11 cellular contexts compared by ENCODE assay signal in the genomic region with DNA sequence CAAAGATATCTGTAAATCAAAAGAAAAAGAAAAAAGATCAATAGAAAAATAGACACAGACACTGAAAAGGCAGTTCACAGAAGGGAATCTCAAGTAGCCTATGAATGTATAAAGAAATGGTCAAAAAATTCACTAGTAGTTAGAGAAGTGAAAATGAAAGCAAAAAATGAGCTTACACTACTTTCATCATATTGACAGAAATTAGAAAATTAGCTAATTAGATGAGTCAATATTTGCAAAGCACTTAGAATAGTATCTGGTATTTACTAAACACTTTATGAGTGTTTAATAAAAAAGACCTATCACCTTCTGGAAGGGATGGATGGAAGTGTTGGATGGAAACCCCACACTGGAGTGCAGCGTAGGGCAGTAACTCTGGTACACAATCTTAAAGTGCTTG. TPM values are rescaled to one million over a fixed set of nuclear protein-coding genes. Genes with fewer than 3 reads are reported as not detected.
DNase-seq lines count a peak whose midpoint lies in the region; ATAC-seq and TF ChIP-seq lines count a peak whose summit lies in the region.
"Had no signal": no experiment of that assay in that cellular context is flagged by ENCODE, and none has a peak within 500 bp of the region (broad histone marks: within the 10 kb centered on the region; RNA-seq: fewer than 3 reads in every experiment).

No MANE protein-coding gene starts in this region.

- POLR2A ChIA-PET in PC-9 (lab: Charles Lee; ENCODE audit: unreplicated experiment) = no interaction called here

- no TSS peak for BruUV-seq in PC-9 (replicated peaks; lab: Mats Ljungman, UMichigan)

- CTCF ChIA-PET in PC-9 (lab: Charles Lee) = interaction anchor here (2.7 kb wide), 1 partner anchor 61 kb away, joined by 10 read pairs; no protein-coding TSS in a partner anchor

- H3K36me3 ChIP-seq in KMS-11 (ENCODE audit: insufficient read depth) (no peaks in the 10 kb centered on the region), PC-9 (ENCODE audit: low read depth) (no peaks in the 10 kb centered on the region)
- no peaks in the 10 kb centered on the region for H3K36me3 ChIP-seq in effector memory CD4-positive, alpha-beta T cell (ENCODE audit: control insufficient read depth, insufficient read depth, low read length)

- DNase-seq in CD1c-positive myeloid dendritic cell (ENCODE audit: extremely low spot score) (peak; percentile 74), NCI-H1092 treated with DMSO at 0.1 percent for 48 hours (lab: John Stamatoyannopoulos, UW) (no peak), DMS153 treated with DMSO at 0.1 percent for 48 hours (lab: John Stamatoyannopoulos, UW; ENCODE audit: unreplicated experiment) (no peak), PC-9 (no peak)
- no peak for DNase-seq in effector memory CD4-positive, alpha-beta T cell
- DNase-seq: activated naive CD4-positive, alpha-beta T cell; effector CD8-positive, alpha-beta T cell; NCI-H2029 had no signal

- ATAC-seq in GM18867 (IDR thresholded peaks at IDR 0.05; ENCODE audit: unreplicated experiment) (peak; percentile 33), HG02623 (IDR thresholded peaks at IDR 0.05; ENCODE audit: unreplicated experiment) (no peak)

- no peaks in the 10 kb centered on the region for H4K20me1 ChIP-seq in KMS-11 (ENCODE audit: insufficient read depth)
- no peaks in the 10 kb centered on the region for H4K20me1 ChIP-seq in PC-9 (ENCODE audit: insufficient read depth)

- no peaks in the 10 kb centered on the region for H3K9me3 ChIP-seq in effector memory CD4-positive, alpha-beta T cell (ENCODE audit: control insufficient read depth, low read length)
- H3K9me3 ChIP-seq in PC-9 (ENCODE audit: insufficient read depth, low read depth) = no peaks in the 10 kb centered on the region

- H3F3A ChIP-seq in PC-9 (ENCODE audit: insufficient read depth, low read depth) = peaks cover 9% of the 10 kb centered on the region; the same call in 1 of the 2 replicates

- H3K27ac ChIP-seq in KMS-11 = no peak overlapping the region
- no peak overlapping the region for H3K27ac ChIP-seq in effector memory CD4-positive, alpha-beta T cell (ENCODE audit: insufficient read depth, low read length, poor library complexity, severe bottlenecking)
- no peak overlapping the region for H3K27ac ChIP-seq in PC-9

- no peak for TF ChIP-seq CTCF in KMS-11 (conservative IDR thresholded peaks at IDR 0.05; ENCODE audit: low read depth, low read length)
- no peak for TF ChIP-seq CTCF in PC-9 (conservative IDR thresholded peaks at IDR 0.05)

- intact Hi-C loops in PC-9 (cut with micrococcal nuclease; ENCODE audit: unreplicated experiment) = loop anchor here (2.0 to 5.0 kb wide), 2 partner anchors 307 to 465 kb away; no protein-coding TSS in a partner anchor

- H3K27me3 ChIP-seq in KMS-11 (ENCODE audit: insufficient read depth, low read depth) = no peaks in the 10 kb centered on the region
- H3K27me3 ChIP-seq in effector memory CD4-positive, alpha-beta T cell (replicated peaks; ENCODE audit: control insufficient read depth, insufficient read depth, low read length, poor library complexity, severe bottlenecking) = no peaks in the 10 kb centered on the region
- peaks cover 3% of the 10 kb centered on the region; the same call in 1 of the 2 replicates for H3K27me3 ChIP-seq in PC-9 (ENCODE audit: insufficient read depth, low read depth)

- peak overlapping the region; percentile 13; the same call in 1 of the 2 replicates for H3K4me2 ChIP-seq in KMS-11
- no peak overlapping the region for H3K4me2 ChIP-seq in PC-9

- H3K4me1 ChIP-seq in KMS-11 (ENCODE audit: low read depth, poor library complexity, severe bottlenecking) = peaks cover 29% of the 10 kb centered on the region
- H3K4me1 ChIP-seq in effector memory CD4-positive, alpha-beta T cell (ENCODE audit: control insufficient read depth, insufficient read depth, low read length, poor library complexity, severe bottlenecking) = peaks cover 10% of the 10 kb centered on the region
- H3K4me1 ChIP-seq in PC-9 (replicated peaks; ENCODE audit: insufficient read depth) = peaks cover 30% of the 10 kb centered on the region

- no peak overlapping the region for H3K9ac ChIP-seq in KMS-11

- H3K4me3 ChIP-seq in KMS-11 (IDR thresholded peaks at IDR 0.05; ENCODE audit: insufficient read depth, low read depth, low read length) (no peak overlapping the region), PC-9 (no peak overlapping the region)
- H3K4me3 ChIP-seq in effector memory CD4-positive, alpha-beta T cell (ENCODE audit: insufficient read depth, low read depth, low read length, poor library complexity, severe bottlenecking) = peak overlapping the region; percentile 16

- H3K9me2 ChIP-seq in PC-9 (ENCODE audit: insufficient read depth) = no peaks in the 10 kb centered on the region

- H2AFZ ChIP-seq in KMS-11 (ENCODE audit: low read depth) = no peak overlapping the region
- no peak overlapping the region for H2AFZ ChIP-seq in PC-9

- H3K79me2 ChIP-seq in KMS-11 (ENCODE audit: insufficient read depth, low read depth) (no peaks in the 10 kb centered on the region), PC-9 (ENCODE audit: low read depth) (no peaks in the 10 kb centered on the region)

RNA-seq across cellular contexts. Expression of a gene that starts 1.7 kb away (rescaled TPM):
- total RNA-seq in PC-9 (2021) = 0.15 and 0.31 TPM in 2 replicates

RNA-seq across cellular contexts. Expression of a gene that starts 13.7 kb away (rescaled TPM):
- total RNA-seq in PC-9 (2021) = 6.7 and 8.5 TPM in 2 replicates
